ENCODE assay signal across 1 cellular context in the genomic region with DNA sequence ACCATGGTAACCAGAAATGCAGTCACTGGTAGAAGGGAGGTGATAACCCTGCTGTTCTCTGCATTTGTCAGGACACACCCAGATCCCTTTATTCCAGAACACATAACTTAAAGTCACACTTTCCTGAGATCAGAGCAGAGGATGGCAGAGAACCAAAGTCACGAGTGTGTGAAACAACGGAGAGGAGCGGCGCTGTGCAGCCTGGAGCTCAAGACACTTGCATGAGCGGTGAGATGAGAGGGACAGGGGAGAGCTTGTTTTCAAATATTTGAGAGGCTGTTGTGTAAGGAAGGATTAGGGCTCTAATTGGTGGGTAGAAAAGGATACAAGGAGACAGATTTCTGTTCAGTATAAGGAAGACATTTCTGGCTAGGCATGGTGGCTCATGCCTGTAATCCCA.
TF ChIP-seq lines count a peak whose summit lies in the region.

No MANE protein-coding gene starts in this region.

TF ChIP-seq in IMR-90, 13 proteins besides CTCF, POLR2A, EP300 and RAD21:
- TF ChIP-seq SMC3 (IDR thresholded peaks at IDR 0.05; ENCODE audit: low read depth, low read length) (no peak), MAFK (IDR thresholded peaks at IDR 0.05; ENCODE audit: low read depth, low read length) (no peak), NFE2L2 (IDR thresholded peaks at IDR 0.05; ENCODE audit: low read depth, low read length) (no peak), MXI1 (IDR thresholded peaks at IDR 0.05; ENCODE audit: borderline replicate concordance, low read depth, low read length) (no peak), CEBPB (IDR thresholded peaks at IDR 0.05; ENCODE audit: low read depth, low read length) (no peak), MAZ (IDR thresholded peaks at IDR 0.05; ENCODE audit: borderline replicate concordance, low read depth, low read length) (no peak), FOS (IDR thresholded peaks at IDR 0.05; ENCODE audit: low read depth, low read length) (no peak), RCOR1 (IDR thresholded peaks at IDR 0.05; ENCODE audit: insufficient replicate concordance, low read length) (no peak)
- TF ChIP-seq, protein P1, sequence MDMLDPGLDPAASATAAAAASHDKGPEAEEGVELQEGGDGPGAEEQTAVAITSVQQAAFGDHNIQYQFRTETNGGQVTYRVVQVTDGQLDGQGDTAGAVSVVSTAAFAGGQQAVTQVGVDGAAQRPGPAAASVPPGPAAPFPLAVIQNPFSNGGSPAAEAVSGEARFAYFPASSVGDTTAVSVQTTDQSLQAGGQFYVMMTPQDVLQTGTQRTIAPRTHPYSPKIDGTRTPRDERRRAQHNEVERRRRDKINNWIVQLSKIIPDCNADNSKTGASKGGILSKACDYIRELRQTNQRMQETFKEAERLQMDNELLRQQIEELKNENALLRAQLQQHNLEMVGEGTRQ (IDR thresholded peaks at IDR 0.05; ENCODE audit: low read depth, low read length), result no peak
- TF ChIP-seq, protein P2, sequence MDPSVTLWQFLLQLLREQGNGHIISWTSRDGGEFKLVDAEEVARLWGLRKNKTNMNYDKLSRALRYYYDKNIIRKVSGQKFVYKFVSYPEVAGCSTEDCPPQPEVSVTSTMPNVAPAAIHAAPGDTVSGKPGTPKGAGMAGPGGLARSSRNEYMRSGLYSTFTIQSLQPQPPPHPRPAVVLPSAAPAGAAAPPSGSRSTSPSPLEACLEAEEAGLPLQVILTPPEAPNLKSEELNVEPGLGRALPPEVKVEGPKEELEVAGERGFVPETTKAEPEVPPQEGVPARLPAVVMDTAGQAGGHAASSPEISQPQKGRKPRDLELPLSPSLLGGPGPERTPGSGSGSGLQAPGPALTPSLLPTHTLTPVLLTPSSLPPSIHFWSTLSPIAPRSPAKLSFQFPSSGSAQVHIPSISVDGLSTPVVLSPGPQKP (IDR thresholded peaks at IDR 0.05; ENCODE audit: borderline replicate concordance, low read depth, low read length), result no peak
